ENCODE assay signal across 23 cellular contexts in the genomic region with DNA sequence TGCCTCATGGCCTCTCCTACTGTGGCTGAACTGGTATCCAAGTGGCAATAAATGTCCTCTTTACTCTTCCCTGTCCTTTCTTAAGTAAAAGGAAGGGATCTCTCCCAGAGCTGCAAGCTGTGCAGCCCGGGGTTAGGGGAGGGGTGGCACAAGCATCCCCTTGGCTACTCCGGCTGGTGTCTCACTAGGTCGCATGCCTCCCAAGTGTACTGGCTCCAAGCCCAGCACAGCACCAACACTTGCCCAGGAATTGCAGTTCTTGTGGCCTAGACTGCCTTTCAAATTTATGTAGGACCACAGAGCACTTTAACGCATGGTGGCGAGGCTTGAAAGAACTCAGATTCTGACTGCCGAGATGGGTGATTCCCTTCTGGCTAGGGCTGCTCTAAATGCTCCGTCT.
"Had no signal": no experiment of that assay in that cellular context is flagged by ENCODE, and none has a peak within 500 bp of the region (broad histone marks: within the 10 kb centered on the region; RNA-seq: fewer than 3 reads in every experiment).

No MANE protein-coding gene starts in this region.

- ATAC-seq: activated CD4-positive, CD25-positive, alpha-beta regulatory T cell treated with anti-CD3 and anti-CD28 coated beads, Interleukin-2, amount 50 U/mL, for 24 hours; activated CD8-positive, alpha-beta T cell treated with anti-CD3 and anti-CD28 coated beads for 36 hours; activated T-cell treated with anti-CD3 and anti-CD28 coated beads, Interleukin-2, amount 50 U/mL, for 72 hours; body of pancreas; Panc1 had no signal

- H3K4me3 ChIP-seq: adrenal gland, body of pancreas, MG63 had no signal

- H3K27me3 ChIP-seq: body of pancreas, MG63 had no signal

- H3K4me1 ChIP-seq: adrenal gland, body of pancreas had no signal

- H3K27ac ChIP-seq: adrenal gland, body of pancreas had no signal

- DNase-seq: activated CD4-positive, alpha-beta T cell treated with anti-CD3 and anti-CD28 coated beads for 4 hours; activated CD8-positive, alpha-beta memory T cell treated with anti-CD3 and anti-CD28 coated beads, Interleukin-2, amount 50 U/mL, for 4 hours; activated CD8-positive, alpha-beta T cell treated with anti-CD3 and anti-CD28 coated beads for 36 hours; activated naive CD4-positive, alpha-beta T cell treated with anti-CD3 and anti-CD28 coated beads, Interleukin-2, amount 50 U/mL, for 16 hours; activated naive CD8-positive, alpha-beta T cell treated with anti-CD3 and anti-CD28 coated beads, Interleukin-2, amount 10 ng/mL, durations not matched to agents 7 days and 5 days; activated T-cell treated with anti-CD3 and anti-CD28 coated beads, Interleukin-2, amount 50 U/mL, for 72 hours; adrenal gland; body of pancreas; MG63; MV-4-11; NCI-H1092 treated with DMSO at 0.1 percent for 48 hours; NCI-H1417 treated with DMSO at 0.1 percent for 48 hours; NCI-H1694; NCI-H2029; NCI-H2107; NCI-H2171 treated with DMSO at 0.1 percent for 48 hours; NCI-H226; NCI-H526; NCI-H82; RPMI8226; SHP77 treated with DMSO at 0.1 percent for 48 hours had no signal

- H3K9me3 ChIP-seq: adrenal gland, body of pancreas, MG63 had no signal

- H3K36me3 ChIP-seq: adrenal gland, MG63 had no signal
